In genomic region chr5:177350776-177351391, GRCh38 we compare ENCODE assay signal across 8 cellular contexts. TPM values are rescaled to one million over a fixed set of nuclear protein-coding genes. Genes with fewer than 3 reads are reported as not detected.
DNase-seq lines count a peak whose midpoint lies in the region; ATAC-seq and TF ChIP-seq lines count a peak whose summit lies in the region.

No MANE protein-coding gene starts in this region.

- POLR2A ChIA-PET in activated CD8-positive, alpha-beta T cell treated with anti-CD3 and anti-CD28 coated beads for 36 hours (lab: Charles Lee): interaction anchor here (1.0 to 4.2 kb wide), 17 partner anchors 10 to 96 kb away, joined by 3 to 19 read pairs (median 5); partner anchors contain the start of genes GRK6, PRR7 and RAB24

- no CpG with 5 or more reads among the region's 19 CpGs for WGBS in iPS DF 6.9 (ENCODE audit: insufficient coverage, insufficient read length)

- H3K27ac ChIP-seq in iPS DF 6.9 (ENCODE audit: low read length): no peak overlapping the region

- ATAC-seq in activated CD8-positive, alpha-beta memory T cell treated with anti-CD3 and anti-CD28 coated beads, Interleukin-2, amount 10 ng/mL, durations not matched to agents 7 days and 5 days: no peak
- ATAC-seq in activated CD8-positive, alpha-beta T cell treated with anti-CD3 and anti-CD28 coated beads for 36 hours: no peak
- ATAC-seq in GM19463 (IDR thresholded peaks at IDR 0.05; ENCODE audit: unreplicated experiment) (no peak), GM21786 (IDR thresholded peaks at IDR 0.05; ENCODE audit: unreplicated experiment) (no peak), HG02973 (IDR thresholded peaks at IDR 0.05; ENCODE audit: unreplicated experiment) (no peak)

- peaks cover 2% of the 10 kb centered on the region; the same call in 1 of the 2 replicates for H3K4me1 ChIP-seq in iPS DF 6.9 (ENCODE audit: control insufficient read depth, insufficient read depth, low read length)

- peaks cover 62% of the 10 kb centered on the region for H3K4me1 Mint-ChIP-seq in activated CD8-positive, alpha-beta memory T cell treated with anti-CD3 and anti-CD28 coated beads, Interleukin-2, amount 10 ng/mL, durations not matched to agents 7 days and 5 days
- peaks cover 54% of the 10 kb centered on the region for H3K4me1 Mint-ChIP-seq in activated CD8-positive, alpha-beta T cell treated with anti-CD3 and anti-CD28 coated beads for 36 hours (ENCODE audit: low read depth)
- H3K4me1 Mint-ChIP-seq in stimulated activated naive CD8-positive, alpha-beta T cell treated with anti-CD3 and anti-CD28 coated beads, Interleukin-15, Interleukin-2, amounts not matched to agents 100 ng/mL and 50 ng/mL, for 24 hours (ENCODE audit: low read depth): peaks cover 61% of the 10 kb centered on the region

- H3K36me3 Mint-ChIP-seq in activated CD8-positive, alpha-beta memory T cell treated with anti-CD3 and anti-CD28 coated beads, Interleukin-2, amount 10 ng/mL, durations not matched to agents 7 days and 5 days: peaks cover 32% of the 10 kb centered on the region
- peaks cover 20% of the 10 kb centered on the region for H3K36me3 Mint-ChIP-seq in activated CD8-positive, alpha-beta T cell treated with anti-CD3 and anti-CD28 coated beads for 36 hours (ENCODE audit: low read depth)
- H3K36me3 Mint-ChIP-seq in stimulated activated naive CD8-positive, alpha-beta T cell treated with anti-CD3 and anti-CD28 coated beads, Interleukin-15, Interleukin-2, amounts not matched to agents 100 ng/mL and 50 ng/mL, for 24 hours (ENCODE audit: low read depth): peaks cover 29% of the 10 kb centered on the region

- peak overlapping the region; percentile 98 for H3K4me3 Mint-ChIP-seq in activated CD8-positive, alpha-beta memory T cell treated with anti-CD3 and anti-CD28 coated beads, Interleukin-2, amount 10 ng/mL, durations not matched to agents 7 days and 5 days
- peak overlapping the region; percentile 93 for H3K4me3 Mint-ChIP-seq in activated CD8-positive, alpha-beta T cell treated with anti-CD3 and anti-CD28 coated beads for 36 hours
- peak overlapping the region; percentile 99 for H3K4me3 Mint-ChIP-seq in stimulated activated naive CD8-positive, alpha-beta T cell treated with anti-CD3 and anti-CD28 coated beads, Interleukin-15, Interleukin-2, amounts not matched to agents 100 ng/mL and 50 ng/mL, for 24 hours

- no peaks in the 10 kb centered on the region for H3K27me3 ChIP-seq in iPS DF 6.9 (ENCODE audit: control insufficient read depth, insufficient read depth, low read length)

- H3K36me3 ChIP-seq in iPS DF 6.9 (ENCODE audit: control insufficient read depth, insufficient read depth, low read length): no peaks in the 10 kb centered on the region; the same call in 1 of the 2 replicates

- peak overlapping the region; percentile 100 for H3K27ac Mint-ChIP-seq in activated CD8-positive, alpha-beta memory T cell treated with anti-CD3 and anti-CD28 coated beads, Interleukin-2, amount 10 ng/mL, durations not matched to agents 7 days and 5 days
- H3K27ac Mint-ChIP-seq in activated CD8-positive, alpha-beta T cell treated with anti-CD3 and anti-CD28 coated beads for 36 hours: peak overlapping the region; percentile 100
- peak overlapping the region; percentile 100 for H3K27ac Mint-ChIP-seq in stimulated activated naive CD8-positive, alpha-beta T cell treated with anti-CD3 and anti-CD28 coated beads, Interleukin-15, Interleukin-2, amounts not matched to agents 100 ng/mL and 50 ng/mL, for 24 hours

- peaks cover 2% of the 10 kb centered on the region for H3K9me3 Mint-ChIP-seq in activated CD8-positive, alpha-beta memory T cell treated with anti-CD3 and anti-CD28 coated beads, Interleukin-2, amount 10 ng/mL, durations not matched to agents 7 days and 5 days (ENCODE audit: low read depth)
- peaks cover 13% of the 10 kb centered on the region for H3K9me3 Mint-ChIP-seq in activated CD8-positive, alpha-beta T cell treated with anti-CD3 and anti-CD28 coated beads for 36 hours
- H3K9me3 Mint-ChIP-seq in stimulated activated naive CD8-positive, alpha-beta T cell treated with anti-CD3 and anti-CD28 coated beads, Interleukin-15, Interleukin-2, amounts not matched to agents 100 ng/mL and 50 ng/mL, for 24 hours: peaks cover 4% of the 10 kb centered on the region

- DNase-seq in activated CD8-positive, alpha-beta memory T cell treated with anti-CD3 and anti-CD28 coated beads, Interleukin-2, amount 10 ng/mL, durations not matched to agents 7 days and 5 days: no peak
- no peak for DNase-seq in activated CD8-positive, alpha-beta memory T cell treated with anti-CD3 and anti-CD28 coated beads, Interleukin-2, amount 50 U/mL, for 4 hours
- DNase-seq in activated CD8-positive, alpha-beta T cell treated with anti-CD3 and anti-CD28 coated beads for 36 hours: no peak
- DNase-seq in iPS DF 6.9 (ENCODE audit: low read depth, low spot score): no peak

- no peak for TF ChIP-seq CTCF in activated CD8-positive, alpha-beta T cell treated with anti-CD3 and anti-CD28 coated beads for 36 hours (IDR thresholded peaks at IDR 0.05)

- intact Hi-C loops in activated CD8-positive, alpha-beta T cell treated with anti-CD3 and anti-CD28 coated beads for 36 hours (cut with micrococcal nuclease): no loop called here

- no peaks in the 10 kb centered on the region for H3K27me3 Mint-ChIP-seq in activated CD8-positive, alpha-beta memory T cell treated with anti-CD3 and anti-CD28 coated beads, Interleukin-2, amount 10 ng/mL, durations not matched to agents 7 days and 5 days
- H3K27me3 Mint-ChIP-seq in activated CD8-positive, alpha-beta T cell treated with anti-CD3 and anti-CD28 coated beads for 36 hours: no peaks in the 10 kb centered on the region
- no peaks in the 10 kb centered on the region for H3K27me3 Mint-ChIP-seq in stimulated activated naive CD8-positive, alpha-beta T cell treated with anti-CD3 and anti-CD28 coated beads, Interleukin-15, Interleukin-2, amounts not matched to agents 100 ng/mL and 50 ng/mL, for 24 hours

- H3K4me3 ChIP-seq in iPS DF 6.9 (ENCODE audit: low read length): peak overlapping the region; percentile 93

- H3K9me3 ChIP-seq in iPS DF 6.9 (ENCODE audit: control insufficient read depth, insufficient read depth, low read length): no peaks in the 10 kb centered on the region

- CTCF ChIA-PET in activated CD8-positive, alpha-beta memory T cell treated with anti-CD3 and anti-CD28 coated beads, Interleukin-2, amount 10 ng/mL, durations not matched to agents 7 days and 5 days (lab: Charles Lee): interaction anchor here (0.8 to 4.0 kb wide), 19 partner anchors 10 to 237 kb away, joined by 3 to 28 read pairs (median 7); no protein-coding TSS in a partner anchor
- CTCF ChIA-PET in activated CD8-positive, alpha-beta T cell treated with anti-CD3 and anti-CD28 coated beads for 36 hours (lab: Charles Lee): interaction anchor here (0.9 to 5.3 kb wide), 13 partner anchors 11 to 237 kb away, joined by 3 to 28 read pairs (median 7); no protein-coding TSS in a partner anchor

RNA-seq across cellular contexts. Expression of gene LMAN2, which starts 0.6 kb away (rescaled TPM):
- 100 to 1,000 TPM; 133 to 140 TPM for total RNA-seq in activated CD8-positive, alpha-beta memory T cell treated with anti-CD3 and anti-CD28 coated beads, Interleukin-2, amount 10 ng/mL, durations not matched to agents 7 days and 5 days
- 10 to 100 TPM; 79.9 to 87.5 TPM for total RNA-seq in activated CD8-positive, alpha-beta T cell treated with anti-CD3 and anti-CD28 coated beads for 36 hours

RNA-seq across cellular contexts. Expression of gene RGS14, which starts 6.8 kb away (rescaled TPM):
- 10 to 100 TPM; 52.3 to 93.0 TPM for total RNA-seq in activated CD8-positive, alpha-beta memory T cell treated with anti-CD3 and anti-CD28 coated beads, Interleukin-2, amount 10 ng/mL, durations not matched to agents 7 days and 5 days
- 10 to 100 TPM; 50.4 to 52.5 TPM for total RNA-seq in activated CD8-positive, alpha-beta T cell treated with anti-CD3 and anti-CD28 coated beads for 36 hours

RNA-seq across cellular contexts. Expression of gene SLC34A1, which starts 33.4 kb away (rescaled TPM):
- total RNA-seq in activated CD8-positive, alpha-beta memory T cell treated with anti-CD3 and anti-CD28 coated beads, Interleukin-2, amount 10 ng/mL, durations not matched to agents 7 days and 5 days: under 1 TPM; 0.19 to 0.85 TPM
- under 1 TPM; 0.29 to 0.43 TPM for total RNA-seq in activated CD8-positive, alpha-beta T cell treated with anti-CD3 and anti-CD28 coated beads for 36 hours

RNA-seq across cellular contexts. Expression of gene MXD3, which starts 39.2 kb away (rescaled TPM):
- total RNA-seq in activated CD8-positive, alpha-beta memory T cell treated with anti-CD3 and anti-CD28 coated beads, Interleukin-2, amount 10 ng/mL, durations not matched to agents 7 days and 5 days: 100 to 1,000 TPM in 1 of 2 experiments, 10 to 100 TPM in 1; 60.2 to 117 TPM
- 10 to 100 TPM; 19.3 to 25.1 TPM for total RNA-seq in activated CD8-positive, alpha-beta T cell treated with anti-CD3 and anti-CD28 coated beads for 36 hours

RNA-seq across cellular contexts. Expression of gene PRELID1, which starts 47.3 kb away (rescaled TPM):
- total RNA-seq in activated CD8-positive, alpha-beta memory T cell treated with anti-CD3 and anti-CD28 coated beads, Interleukin-2, amount 10 ng/mL, durations not matched to agents 7 days and 5 days: 100 to 1,000 TPM; 173 to 228 TPM
- total RNA-seq in activated CD8-positive, alpha-beta T cell treated with anti-CD3 and anti-CD28 coated beads for 36 hours: 100 to 1,000 TPM; 222 to 233 TPM
